In the genomic region with DNA sequence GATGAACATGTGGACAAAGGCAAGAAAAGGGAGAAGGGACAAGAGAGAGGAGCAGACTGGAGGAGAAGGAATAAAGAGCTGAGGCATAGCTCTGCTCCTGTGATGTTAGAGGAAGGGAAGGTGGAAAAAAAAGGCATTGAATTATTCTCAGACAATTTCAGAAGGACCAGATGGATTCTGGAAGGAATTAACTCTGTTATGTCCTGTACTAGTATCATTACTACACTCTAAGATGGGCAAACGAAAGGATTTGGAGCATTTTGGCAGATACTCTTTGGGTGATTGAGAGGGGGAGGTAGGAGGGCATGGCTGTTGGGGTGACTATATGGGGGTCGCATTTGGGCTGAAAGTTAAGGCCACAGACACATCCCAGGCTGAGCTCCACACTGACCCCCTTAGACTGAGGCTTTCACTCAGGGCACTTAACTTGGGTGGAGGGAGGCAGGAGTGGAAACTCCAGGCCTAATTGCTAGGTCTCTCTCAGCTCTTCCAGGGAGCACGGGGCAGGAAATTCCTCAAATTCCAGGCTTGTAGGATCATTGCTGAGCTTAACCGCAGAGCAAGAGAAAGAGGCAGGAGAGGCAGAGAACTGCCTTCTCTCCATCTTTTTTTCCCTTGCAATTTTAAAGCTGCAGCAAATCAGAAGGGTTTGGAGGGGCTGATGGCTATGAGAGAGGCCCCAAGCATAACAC, we compare ENCODE assay signal across 9 cellular contexts. TPM values are rescaled to one million over a fixed set of nuclear protein-coding genes. Genes with fewer than 3 reads are reported as not detected.
DNase-seq lines count a peak whose midpoint lies in the region; ATAC-seq, FAIRE-seq and TF ChIP-seq lines count a peak whose summit lies in the region.
"Had no signal": no experiment of that assay in that cellular context is flagged by ENCODE, and none has a peak within 500 bp of the region (broad histone marks: within the 10 kb centered on the region; RNA-seq: fewer than 3 reads in every experiment).

No MANE protein-coding gene starts in this region.

- peak; percentile 63 to 73 for DNase-seq in Caco-2
- DNase-seq in SK-N-MC (ENCODE audit: low read depth, low spot score): peak; percentile 78
- DNase-seq in fibroblast of villous mesenchyme (ENCODE audit: low read depth): peak; percentile 92
- no peak for DNase-seq in omental fat pad (ENCODE audit: low spot score)
- no peak for DNase-seq in GM19239 (ENCODE audit: insufficient read length, low spot score)
- no peak for DNase-seq in ureter (ENCODE audit: low spot score)
- DNase-seq in HUDEP-2 (lab: John Stamatoyannopoulos, UW; ENCODE audit: unreplicated experiment in 76 of 76): no peak
- DNase-seq: NCI-H1930 had no signal

- ATAC-seq in omental fat pad (ENCODE audit: low FRiP score): peak; percentile 86
- no peak for ATAC-seq in HG03469 (IDR thresholded peaks at IDR 0.05; ENCODE audit: unreplicated experiment)

- peak overlapping the region; percentile 73 for H3K9ac ChIP-seq in SK-N-MC (ENCODE audit: insufficient read length)

- H3K27me3 Mint-ChIP-seq in Caco-2 (ENCODE audit: insufficient read depth, unreplicated experiment): no peaks in the 10 kb centered on the region

- intact Hi-C loops in Caco-2 (cut with micrococcal nuclease; ENCODE audit: unreplicated experiment): loop anchor here (1.0 to 2.0 kb wide), 2 partner anchors 8 to 17 kb away; no protein-coding TSS in a partner anchor

- H3K27me3 ChIP-seq in Caco-2 (replicated peaks; ENCODE audit: control insufficient read depth, insufficient read depth, low read length): no peaks in the 10 kb centered on the region

- no peak for FAIRE-seq in GM19239 (lab: Jason Lieb, UNC)

- peak overlapping the region; percentile 99 for H3K27ac ChIP-seq in SK-N-MC

- no peaks in the 10 kb centered on the region for H3K9me3 Mint-ChIP-seq in Caco-2 (ENCODE audit: unreplicated experiment)

- CTCF ChIA-PET in Caco-2 (lab: Charles Lee): interaction anchor here (1.0 to 1.9 kb wide), 5 partner anchors 9 to 68 kb away, joined by 3 to 17 read pairs (median 5); partner anchors contain the start of gene KIRREL1

- no peaks in the 10 kb centered on the region for H3K9me3 ChIP-seq in Caco-2
- H3K9me3 ChIP-seq in SK-N-MC (ENCODE audit: low read depth, low read length): no peaks in the 10 kb centered on the region

- POLR2A ChIA-PET in Caco-2 (lab: Charles Lee): interaction anchor here (0.6 to 1.1 kb wide), 5 partner anchors 8 to 92 kb away, joined by 3 to 6 read pairs (median 3); partner anchors contain the start of gene KIRREL1

- peaks cover 61% of the 10 kb centered on the region for H3K4me1 ChIP-seq in Caco-2

- H3K4me3 Mint-ChIP-seq in Caco-2 (ENCODE audit: unreplicated experiment): peak overlapping the region; percentile 21

- BruUV-seq in Caco-2 (replicated peaks; lab: Mats Ljungman, UMichigan): no TSS peak

- TF ChIP-seq CTCF in Caco-2 (IDR thresholded peaks at IDR 0.05; ENCODE audit: insufficient read depth in 1 of 2, low read depth in 1 of 2, low read length in 1 of 2, severe bottlenecking in 1 of 2, unreplicated experiment in 1 of 2) (no peak), fibroblast of villous mesenchyme (IDR thresholded peaks at IDR 0.05; ENCODE audit: insufficient read depth, low read depth, low read length) (no peak), omental fat pad (IDR thresholded peaks at IDR 0.05) (no peak)

- no peak overlapping the region for H3K4me3 ChIP-seq in Caco-2 (ENCODE audit: low read depth, low read length)
- H3K4me3 ChIP-seq in SK-N-MC: peak overlapping the region; percentile 75
- H3K4me3 ChIP-seq in fibroblast of villous mesenchyme (ENCODE audit: low read depth, low read length): peak overlapping the region; percentile 30

- H3K4me1 Mint-ChIP-seq in Caco-2 (ENCODE audit: low read depth, unreplicated experiment): peaks cover 53% of the 10 kb centered on the region

- H3K36me3 ChIP-seq in Caco-2 (ENCODE audit: control insufficient read depth, insufficient read depth, low read length): no peaks in the 10 kb centered on the region
- H3K36me3 ChIP-seq in SK-N-MC (ENCODE audit: insufficient read depth, low read length): no peaks in the 10 kb centered on the region

- peak overlapping the region; percentile 79 for H3K27ac Mint-ChIP-seq in Caco-2 (ENCODE audit: unreplicated experiment)

- no peaks in the 10 kb centered on the region for H3K36me3 Mint-ChIP-seq in Caco-2 (ENCODE audit: insufficient read depth, unreplicated experiment)

RNA-seq across cellular contexts. Expression of gene KIRREL1, which starts 25.9 kb away (rescaled TPM):
- total RNA-seq in Caco-2 (2022) (41.5 and 45.4 TPM in 2 replicates), fibroblast of villous mesenchyme (120 TPM in 2 replicates), omental fat pad (10 to 100 TPM; 47.2 to 81.6 (median 61.6) TPM), ureter (19.7 TPM)

Comparison
In these comparisons a context has a peak if more than half of its experiments do, and no peak if none do; other contexts are left out.
1. DNase-seq: peak in Caco-2 (2 of 2), SK-N-MC (single experiment) and fibroblast of villous mesenchyme (single experiment); none in omental fat pad (single experiment), GM19239 (single experiment), ureter (single experiment) and HUDEP-2 (0 of 76).